In the genomic region with DNA sequence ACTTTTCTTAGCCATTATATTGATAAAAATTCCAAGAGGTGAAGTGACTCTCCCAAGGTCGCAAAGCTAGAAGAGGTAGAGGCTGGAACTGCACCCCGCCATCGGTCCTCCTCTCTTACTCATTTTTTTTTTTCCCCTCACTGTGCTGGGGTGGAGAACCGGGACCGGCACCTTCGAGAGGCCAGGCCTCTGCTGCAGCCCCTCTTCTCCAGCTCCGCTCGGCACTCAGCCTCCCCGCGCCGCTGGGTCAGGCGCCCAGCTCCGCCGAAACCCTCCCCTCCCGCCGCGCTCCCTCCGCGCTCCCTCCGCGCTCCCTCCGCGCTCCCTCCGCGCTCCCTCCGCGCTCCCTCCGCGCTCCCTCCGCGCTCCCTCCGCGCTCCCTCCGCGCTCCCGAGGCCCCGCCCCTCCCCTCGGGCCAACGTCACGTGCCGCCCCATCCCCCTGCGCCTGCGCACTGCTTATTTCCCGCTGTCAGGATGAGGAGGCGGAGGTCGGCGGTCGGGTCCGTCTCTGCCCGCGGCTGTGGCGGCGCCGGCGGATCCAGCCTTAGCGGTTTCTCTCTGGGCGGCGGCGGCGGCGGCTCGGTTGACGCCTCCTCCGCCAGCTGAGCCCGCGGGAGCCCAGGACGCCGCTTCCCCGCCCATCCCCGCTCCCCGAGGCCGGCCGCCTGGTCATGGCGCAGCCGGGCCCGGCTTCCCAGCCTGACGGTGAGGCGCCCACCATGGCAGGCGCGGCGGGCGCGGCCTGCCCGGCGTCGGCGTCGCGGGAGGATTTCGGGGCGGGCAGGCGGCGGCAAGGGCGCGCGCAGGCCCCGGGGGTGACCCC, we compare ENCODE assay signal across 8 cellular contexts. TPM values are rescaled to one million over a fixed set of nuclear protein-coding genes. Genes with fewer than 3 reads are reported as not detected.
DNase-seq lines count a peak whose midpoint lies in the region; ATAC-seq and TF ChIP-seq lines count a peak whose summit lies in the region.

Gene RABEP1, plus strand, starts transcription at position 471 of the 825 bp plus-strand sequence. Its CDS starts 203 bp downstream, at position 674.

- ATAC-seq in HG02571 (IDR thresholded peaks at IDR 0.05; ENCODE audit: unreplicated experiment) (peak; percentile 68), T-helper 17 cell (peak; percentile 88), upper lobe of right lung (peak; percentile 97)

- H3K4me3 Mint-ChIP-seq in T-helper 17 cell, result peak within 1 kb of the TSS; percentile 93

- H3K4me1 ChIP-seq in left ventricle myocardium inferior (peaks cover 45% of the 10 kb centered on the region), prostate gland (replicated peaks) (no peaks in the 10 kb centered on the region), upper lobe of right lung (peaks cover 11% of the 10 kb centered on the region)

- H3K9me3 ChIP-seq in T-helper 17 cell (ENCODE audit: control insufficient read depth, low read length, poor library complexity, severe bottlenecking) (no peaks in the 10 kb centered on the region), left ventricle myocardium inferior (replicated peaks) (no peaks in the 10 kb centered on the region), prostate gland (no peaks in the 10 kb centered on the region), upper lobe of right lung (no peaks in the 10 kb centered on the region)

- H3K27ac ChIP-seq in left ventricle myocardium inferior (replicated peaks), result peak within 1 kb of the TSS; percentile 96
- H3K27ac ChIP-seq in prostate gland, result peak within 1 kb of the TSS; percentile 84 to 90
- peak within 1 kb of the TSS; percentile 81 for H3K27ac ChIP-seq in upper lobe of right lung

- peak; percentile 86 for TF ChIP-seq POLR2A in prostate gland (IDR thresholded peaks at IDR 0.05)

- intact Hi-C loops in left ventricle myocardium inferior (cut with micrococcal nuclease) (no loop called here), prostate gland (cut with DNase I) (no loop called here), upper lobe of right lung (cut with DNase I) (no loop called here)

- WGBS in prostate gland, result under 1% methylated on average over 90 of the region's 97 CpGs

- no peaks in the 10 kb centered on the region for H3K27me3 Mint-ChIP-seq in T-helper 17 cell

- peaks cover 5% of the 10 kb centered on the region for H3K36me3 Mint-ChIP-seq in T-helper 17 cell (ENCODE audit: low read depth)

- H3K4me3 ChIP-seq in left ventricle myocardium inferior, result peak within 1 kb of the TSS; percentile 84
- H3K4me3 ChIP-seq in prostate gland, result peak within 1 kb of the TSS; percentile 87 to 96
- H3K4me3 ChIP-seq in upper lobe of right lung, result peak within 1 kb of the TSS; percentile 69

- peaks cover 22% of the 10 kb centered on the region for H3K4me1 Mint-ChIP-seq in T-helper 17 cell

- peak within 1 kb of the TSS; percentile 69 for H3K27ac Mint-ChIP-seq in T-helper 17 cell

- peak; percentile 46 for TF ChIP-seq CTCF in left ventricle myocardium inferior (IDR thresholded peaks at IDR 0.05; ENCODE audit: borderline replicate concordance)
- peak in 2 of 4 experiments; percentile 16 to 20 for TF ChIP-seq CTCF in prostate gland (IDR thresholded peaks at IDR 0.05)
- peak; percentile 31 for TF ChIP-seq CTCF in upper lobe of right lung (IDR thresholded peaks at IDR 0.05)

- H3K27me3 ChIP-seq in left ventricle myocardium inferior (ENCODE audit: low read depth), result no peaks in the 10 kb centered on the region
- no peaks in the 10 kb centered on the region for H3K27me3 ChIP-seq in prostate gland (replicated peaks; ENCODE audit: insufficient read depth)
- H3K27me3 ChIP-seq in upper lobe of right lung, result no peaks in the 10 kb centered on the region

- no peaks in the 10 kb centered on the region for H3K36me3 ChIP-seq in left ventricle myocardium inferior
- H3K36me3 ChIP-seq in prostate gland, result no peaks in the 10 kb centered on the region
- no peaks in the 10 kb centered on the region for H3K36me3 ChIP-seq in upper lobe of right lung

- DNase-seq in GM03348 (ENCODE audit: low spot score), result peak; percentile 98
- DNase-seq in NCI-H1694 (lab: John Stamatoyannopoulos, UW), result peak; percentile 65
- DNase-seq in T-helper 17 cell, result peak; percentile 91 to 93 (median 92)
- peak; percentile 68 for DNase-seq in amniotic stem cell (lab: John Stamatoyannopoulos, UW)
- DNase-seq in left ventricle myocardium inferior, result peak; percentile 93
- DNase-seq in prostate gland (ENCODE audit: low spot score), result peak; percentile 87
- peak; percentile 96 for DNase-seq in upper lobe of right lung

RNA-seq across cellular contexts. Expression of gene RABEP1, which starts in this region (rescaled TPM):
- total RNA-seq in T-helper 17 cell, result 10 to 100 TPM; 33.2 to 33.6 TPM
- 60.6 TPM for total RNA-seq in left ventricle myocardium inferior
- total RNA-seq in prostate gland, result 10 to 100 TPM; 38.9 to 54.7 TPM
- 43.9 TPM for total RNA-seq in upper lobe of right lung

Comparison
In these comparisons a context has a peak if more than half of its experiments do, and no peak if none do; other contexts are left out.
1. Peak in every context shown above with its lines: DNase-seq, ATAC-seq, H3K4me3 ChIP-seq and H3K27ac ChIP-seq.